Comparison of ENCODE assay signal across 20 cellular contexts in the genomic region with DNA sequence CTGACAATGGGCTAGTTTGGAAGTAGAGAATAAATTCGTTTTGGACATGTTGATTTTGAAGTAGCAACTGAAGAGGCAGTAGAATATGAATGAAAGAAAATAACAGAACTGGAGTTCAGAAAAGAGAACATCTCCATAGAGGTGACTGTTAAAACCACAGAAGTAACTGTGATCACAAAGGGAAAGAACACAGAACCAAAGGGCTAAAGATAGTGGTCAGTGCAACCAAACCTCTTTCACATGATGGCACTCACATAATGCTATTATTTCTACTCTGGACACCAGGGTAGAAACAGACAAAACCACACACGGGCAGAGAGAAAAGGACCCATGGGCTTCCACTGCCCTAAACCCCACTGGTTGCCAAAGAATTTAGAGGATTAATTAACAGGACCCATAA. TPM values are rescaled to one million over a fixed set of nuclear protein-coding genes. Genes with fewer than 3 reads are reported as not detected.
DNase-seq lines count a peak whose midpoint lies in the region; ATAC-seq and TF ChIP-seq lines count a peak whose summit lies in the region.
"Had no signal": no experiment of that assay in that cellular context is flagged by ENCODE, and none has a peak within 500 bp of the region (broad histone marks: within the 10 kb centered on the region; RNA-seq: fewer than 3 reads in every experiment).

No MANE protein-coding gene starts in this region.

- intact Hi-C loops in lower lobe of right lung (cut with DNase I) = no loop called here

- H3K4me3 ChIP-seq in lower lobe of right lung = no peak overlapping the region
- H3K4me3 ChIP-seq: coronary artery, hepatocyte had no signal

- H3K9me3 ChIP-seq in lower lobe of right lung = no peaks in the 10 kb centered on the region

- no peaks in the 10 kb centered on the region for H3K36me3 ChIP-seq in lower lobe of right lung

- POLR2A ChIA-PET in HEK293T (lab: Yijun Ruan, JAX) = no interaction called here

- H3K27ac ChIP-seq in caudate nucleus (ENCODE audit: low read depth, low read length) = no peak overlapping the region
- no peak overlapping the region for H3K27ac ChIP-seq in lower lobe of right lung
- H3K27ac ChIP-seq: coronary artery, hepatocyte had no signal

- DNase-seq in astrocyte of the hippocampus (ENCODE audit: low read depth, low spot score) (peak; percentile 21), caudate nucleus (lab: John Stamatoyannopoulos, UW) (no peak), HEK293T (ENCODE audit: extremely low spot score) (no peak), lower lobe of right lung (no peak)
- DNase-seq: activated CD4-positive, alpha-beta memory T cell treated with anti-CD3 and anti-CD28 coated beads, Interleukin-2, amount 10 ng/mL, durations not matched to agents 7 days and 5 days; KG1; left colon; NCI-H1694 treated with DMSO at 0.1 percent for 48 hours; NCI-H69; retina; stimulated activated CD4-positive, alpha-beta T cell treated with anti-CD3 and anti-CD28 coated beads, Interleukin-2, amount 100 ng/mL, for 24 hours; trophoblast cell had no signal

- ATAC-seq in GM18498 (IDR thresholded peaks at IDR 0.05; ENCODE audit: unreplicated experiment) = peak; percentile 83
- ATAC-seq in GM21381 (IDR thresholded peaks at IDR 0.05; ENCODE audit: unreplicated experiment) = peak; percentile 90
- peak; percentile 70 for ATAC-seq in HG03432 (IDR thresholded peaks at IDR 0.05; ENCODE audit: unreplicated experiment)
- no peak for ATAC-seq in HG03097 (IDR thresholded peaks at IDR 0.05; ENCODE audit: low FRiP score, unreplicated experiment)
- no peak for ATAC-seq in lower lobe of right lung
- ATAC-seq: activated T-helper 17 cell treated with anti-CD3 and anti-CD28 coated beads, Interleukin-2, amount 50 U/mL, for 72 hours; left colon; Right ventricle myocardium inferior had no signal

- H3K4me1 ChIP-seq in lower lobe of right lung = no peaks in the 10 kb centered on the region

- no peaks in the 10 kb centered on the region for H3K27me3 ChIP-seq in lower lobe of right lung (ENCODE audit: low read depth)
- H3K27me3 ChIP-seq: hepatocyte had no signal

- CTCF ChIA-PET in HEK293T (lab: Yijun Ruan, JAX) = interaction anchor here (0.6 kb wide), 2 partner anchors 17 to 126 kb away, joined by 3 to 4 read pairs; no protein-coding TSS in a partner anchor

- TF ChIP-seq CTCF in lower lobe of right lung (IDR thresholded peaks at IDR 0.05) = no peak

TF ChIP-seq in HEK293T, 16 proteins besides CTCF, POLR2A, EP300 and RAD21:
- TF ChIP-seq LEF1 (IDR thresholded peaks at IDR 0.05; ENCODE audit: borderline replicate concordance) = no peak
- no peak for TF ChIP-seq ARNT (IDR thresholded peaks at IDR 0.05)
- no peak for TF ChIP-seq ZNF384 (IDR thresholded peaks at IDR 0.05)
- no peak for TF ChIP-seq ELF4 (IDR thresholded peaks at IDR 0.05)

RNA-seq across cellular contexts. Expression of gene CDK19, which starts 58.5 kb away (rescaled TPM):
- total RNA-seq in lower lobe of right lung = 26.0 TPM

Comparison
In these comparisons a context has a peak if more than half of its experiments do, and no peak if none do; other contexts are left out.
1. ATAC-seq: peak in GM18498 (single experiment), GM21381 (single experiment) and HG03432 (single experiment); none in HG03097 (single experiment) and lower lobe of right lung (0 of 2).